In the genomic region with DNA sequence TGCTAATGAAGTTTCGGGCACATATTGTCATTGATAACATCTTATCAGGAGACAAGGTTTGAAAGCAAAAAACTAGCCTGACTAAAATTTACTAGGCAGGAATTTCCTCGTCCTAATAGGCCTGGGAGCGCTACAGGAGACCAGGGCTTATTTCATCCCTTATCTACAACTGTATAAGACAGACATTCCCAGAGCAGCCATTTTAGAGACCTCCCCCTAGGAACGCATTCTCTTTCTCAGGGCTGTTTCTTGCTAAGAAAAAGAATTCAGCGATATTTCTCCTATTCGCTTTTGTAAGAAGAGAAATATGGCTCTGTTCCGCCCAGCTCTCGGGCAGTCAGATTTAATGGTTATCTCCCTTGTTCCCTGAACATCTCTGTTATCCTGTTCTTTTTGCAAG, we compare ENCODE assay signal across 14 cellular contexts. TPM values are rescaled to one million over a fixed set of nuclear protein-coding genes. Genes with fewer than 3 reads are reported as not detected.
"Had no signal": no experiment of that assay in that cellular context is flagged by ENCODE, and none has a peak within 500 bp of the region (broad histone marks: within the 10 kb centered on the region; RNA-seq: fewer than 3 reads in every experiment).

No MANE protein-coding gene starts in this region.

RNA-seq across cellular contexts. Expression of a gene that starts 15.9 kb away (rescaled TPM):
- total RNA-seq: activated B cell treated with CpG ODN at 0.5 μM for 24 hours; activated CD4-positive, alpha-beta memory T cell treated with anti-CD3 and anti-CD28 coated beads for 36 hours; activated CD4-positive, alpha-beta memory T cell treated with anti-CD3 and anti-CD28 coated beads, Interleukin-2, amount 10 ng/mL, durations not matched to agents 7 days and 5 days; activated CD4-positive, alpha-beta T cell treated with anti-CD3 and anti-CD28 coated beads for 36 hours; activated CD4-positive, alpha-beta T cell treated with anti-CD3 and anti-CD28 coated beads, Interleukin-2, amount 10 ng/mL, durations not matched to agents 24 days and 14 days; activated CD4-positive, alpha-beta T cell treated with anti-CD3 and anti-CD28 coated beads, Interleukin-2, amount 10 ng/mL, durations not matched to agents 7 days and 5 days; activated CD8-positive, alpha-beta memory T cell treated with anti-CD3 and anti-CD28 coated beads for 36 hours; activated CD8-positive, alpha-beta memory T cell treated with anti-CD3 and anti-CD28 coated beads, Interleukin-2, amount 10 ng/mL, durations not matched to agents 7 days and 5 days; activated CD8-positive, alpha-beta T cell treated with anti-CD3 and anti-CD28 coated beads for 36 hours; activated CD8-positive, alpha-beta T cell treated with anti-CD3 and anti-CD28 coated beads, Interleukin-2, amount 10 ng/mL, durations not matched to agents 7 days and 5 days; T-helper 1 cell treated with Interleukin-12 subunit alpha and Interleukin-12 subunit beta and Interleukin-4 antibody, amounts not matched to agents 30 ng/mL and 1 ng/mL, for 36 hours; T-helper 17 cell; T-helper 2 cell treated with Interferon-gamma antibody and Interleukin-4, amounts not matched to agents 100 ng/mL and 5 ng/mL, for 36 hours; WTC11 had no signal

RNA-seq across cellular contexts. Expression of a gene that starts 34.7 kb away (rescaled TPM):
- total RNA-seq: activated B cell treated with CpG ODN at 0.5 μM for 24 hours; activated CD4-positive, alpha-beta memory T cell treated with anti-CD3 and anti-CD28 coated beads for 36 hours; activated CD4-positive, alpha-beta memory T cell treated with anti-CD3 and anti-CD28 coated beads, Interleukin-2, amount 10 ng/mL, durations not matched to agents 7 days and 5 days; activated CD4-positive, alpha-beta T cell treated with anti-CD3 and anti-CD28 coated beads for 36 hours; activated CD4-positive, alpha-beta T cell treated with anti-CD3 and anti-CD28 coated beads, Interleukin-2, amount 10 ng/mL, durations not matched to agents 7 days and 5 days; activated CD8-positive, alpha-beta memory T cell treated with anti-CD3 and anti-CD28 coated beads for 36 hours; activated CD8-positive, alpha-beta memory T cell treated with anti-CD3 and anti-CD28 coated beads, Interleukin-2, amount 10 ng/mL, durations not matched to agents 7 days and 5 days; activated CD8-positive, alpha-beta T cell treated with anti-CD3 and anti-CD28 coated beads for 36 hours; activated CD8-positive, alpha-beta T cell treated with anti-CD3 and anti-CD28 coated beads, Interleukin-2, amount 10 ng/mL, durations not matched to agents 7 days and 5 days; T-helper 1 cell treated with Interleukin-12 subunit alpha and Interleukin-12 subunit beta and Interleukin-4 antibody, amounts not matched to agents 30 ng/mL and 1 ng/mL, for 36 hours; T-helper 17 cell; T-helper 2 cell treated with Interferon-gamma antibody and Interleukin-4, amounts not matched to agents 100 ng/mL and 5 ng/mL, for 36 hours; WTC11 had no signal

RNA-seq across cellular contexts. Expression of a gene that starts 52.7 kb away (rescaled TPM):
- total RNA-seq: activated B cell treated with CpG ODN at 0.5 μM for 24 hours; activated CD4-positive, alpha-beta memory T cell treated with anti-CD3 and anti-CD28 coated beads for 36 hours; activated CD4-positive, alpha-beta memory T cell treated with anti-CD3 and anti-CD28 coated beads, Interleukin-2, amount 10 ng/mL, durations not matched to agents 7 days and 5 days; activated CD4-positive, alpha-beta T cell treated with anti-CD3 and anti-CD28 coated beads for 36 hours; activated CD4-positive, alpha-beta T cell treated with anti-CD3 and anti-CD28 coated beads, Interleukin-2, amount 10 ng/mL, durations not matched to agents 24 days and 14 days; activated CD4-positive, alpha-beta T cell treated with anti-CD3 and anti-CD28 coated beads, Interleukin-2, amount 10 ng/mL, durations not matched to agents 7 days and 5 days; activated CD8-positive, alpha-beta memory T cell treated with anti-CD3 and anti-CD28 coated beads for 36 hours; activated CD8-positive, alpha-beta memory T cell treated with anti-CD3 and anti-CD28 coated beads, Interleukin-2, amount 10 ng/mL, durations not matched to agents 7 days and 5 days; activated CD8-positive, alpha-beta T cell treated with anti-CD3 and anti-CD28 coated beads, Interleukin-2, amount 10 ng/mL, durations not matched to agents 7 days and 5 days; T-helper 1 cell treated with Interleukin-12 subunit alpha and Interleukin-12 subunit beta and Interleukin-4 antibody, amounts not matched to agents 30 ng/mL and 1 ng/mL, for 36 hours; T-helper 17 cell; T-helper 2 cell treated with Interferon-gamma antibody and Interleukin-4, amounts not matched to agents 100 ng/mL and 5 ng/mL, for 36 hours; WTC11 had no signal

RNA-seq across cellular contexts. Expression of a gene that starts 57.9 kb away (rescaled TPM):
- total RNA-seq: activated B cell treated with CpG ODN at 0.5 μM for 24 hours; activated CD4-positive, alpha-beta memory T cell treated with anti-CD3 and anti-CD28 coated beads for 36 hours; activated CD4-positive, alpha-beta memory T cell treated with anti-CD3 and anti-CD28 coated beads, Interleukin-2, amount 10 ng/mL, durations not matched to agents 7 days and 5 days; activated CD4-positive, alpha-beta T cell treated with anti-CD3 and anti-CD28 coated beads for 36 hours; activated CD4-positive, alpha-beta T cell treated with anti-CD3 and anti-CD28 coated beads, Interleukin-2, amount 10 ng/mL, durations not matched to agents 24 days and 14 days; activated CD4-positive, alpha-beta T cell treated with anti-CD3 and anti-CD28 coated beads, Interleukin-2, amount 10 ng/mL, durations not matched to agents 7 days and 5 days; activated CD8-positive, alpha-beta memory T cell treated with anti-CD3 and anti-CD28 coated beads for 36 hours; activated CD8-positive, alpha-beta memory T cell treated with anti-CD3 and anti-CD28 coated beads, Interleukin-2, amount 10 ng/mL, durations not matched to agents 7 days and 5 days; activated CD8-positive, alpha-beta T cell treated with anti-CD3 and anti-CD28 coated beads for 36 hours; activated CD8-positive, alpha-beta T cell treated with anti-CD3 and anti-CD28 coated beads, Interleukin-2, amount 10 ng/mL, durations not matched to agents 7 days and 5 days; T-helper 1 cell treated with Interleukin-12 subunit alpha and Interleukin-12 subunit beta and Interleukin-4 antibody, amounts not matched to agents 30 ng/mL and 1 ng/mL, for 36 hours; T-helper 17 cell; T-helper 2 cell treated with Interferon-gamma antibody and Interleukin-4, amounts not matched to agents 100 ng/mL and 5 ng/mL, for 36 hours; WTC11 had no signal
